8 cellular contexts compared by ENCODE assay signal in genomic region chr4:48141048-48141447, GRCh38. TPM values are rescaled to one million over a fixed set of nuclear protein-coding genes. Genes with fewer than 3 reads are reported as not detected.
A peak's percentile ranks its signal among the peaks of the same experiment; 100 is the strongest.
DNase-seq lines count a peak whose midpoint lies in the region; ATAC-seq and TF ChIP-seq lines count a peak whose summit lies in the region.

No MANE protein-coding gene starts in this region.

- no peaks in the 10 kb centered on the region for H3K9me3 Mint-ChIP-seq in activated T-helper 17 cell treated with anti-CD3 and anti-CD28 coated beads, Interleukin-2, amount 50 U/mL, for 72 hours

- in situ Hi-C loops in GM13977 (cut with MboI; ENCODE audit: low pct_unique_long_range_greater_than_20kb, low sequenced_read_pairs, unreplicated experiment): loop anchor here (10.0 to 25.0 kb wide), 2 partner anchors 134 to 396 kb away; no protein-coding TSS in a partner anchor

- H3K36me3 ChIP-seq in hepatocyte (replicated peaks; ENCODE audit: insufficient read depth, low read depth) (no peaks in the 10 kb centered on the region), thoracic aorta (peaks cover 3% of the 10 kb centered on the region)

- H3K4me1 ChIP-seq in hepatocyte (ENCODE audit: insufficient read depth) (no peaks in the 10 kb centered on the region), thoracic aorta (ENCODE audit: control insufficient read depth in 1 of 2, low read depth in 2 of 2) (no peaks in the 10 kb centered on the region)

- no peak overlapping the region for H2AFZ ChIP-seq in hepatocyte

- H3K4me1 Mint-ChIP-seq in activated T-helper 17 cell treated with anti-CD3 and anti-CD28 coated beads, Interleukin-2, amount 50 U/mL, for 72 hours: peaks cover 32% of the 10 kb centered on the region

- H3K27me3 Mint-ChIP-seq in activated T-helper 17 cell treated with anti-CD3 and anti-CD28 coated beads, Interleukin-2, amount 50 U/mL, for 72 hours: no peaks in the 10 kb centered on the region

- no peaks in the 10 kb centered on the region for H4K20me1 ChIP-seq in hepatocyte (ENCODE audit: insufficient read depth, poor library complexity, severe bottlenecking)

- TF ChIP-seq CTCF in AG10803 (conservative IDR thresholded peaks at IDR 0.05; ENCODE audit: low read length) (peak; percentile 68), GM13977 (IDR thresholded peaks at IDR 0.05; ENCODE audit: extremely low read depth, insufficient read depth, missing control alignments) (peak; percentile 40), hepatocyte (IDR thresholded peaks at IDR 0.05; ENCODE audit: poor library complexity) (peak; percentile 76), thoracic aorta (IDR thresholded peaks at IDR 0.05) (peak; percentile 52)

- DNase-seq in AG10803 (ENCODE audit: low read depth): peak; percentile 53
- peak; percentile 37 for DNase-seq in GM13977 (ENCODE audit: low spot score)
- peak; percentile 22 for DNase-seq in NCI-H1694 (lab: John Stamatoyannopoulos, UW)
- peak; percentile 56 for DNase-seq in hepatocyte (ENCODE audit: low spot score)
- DNase-seq in thoracic aorta (ENCODE audit: low spot score): no peak
- no peak for DNase-seq in NCI-H1048 (lab: John Stamatoyannopoulos, UW)
- no peak for DNase-seq in posterior vena cava (ENCODE audit: low spot score)

- intact Hi-C loops in posterior vena cava (cut with DNase I): no loop called here

- no peak overlapping the region for H3K4me2 ChIP-seq in hepatocyte

- no peak overlapping the region for H3K4me3 Mint-ChIP-seq in activated T-helper 17 cell treated with anti-CD3 and anti-CD28 coated beads, Interleukin-2, amount 50 U/mL, for 72 hours

- no peaks in the 10 kb centered on the region for H3K27me3 ChIP-seq in hepatocyte
- no peaks in the 10 kb centered on the region for H3K27me3 ChIP-seq in thoracic aorta (replicated peaks; ENCODE audit: insufficient read depth)

- H3K9me3 ChIP-seq in hepatocyte (ENCODE audit: low read depth): no peaks in the 10 kb centered on the region
- H3K9me3 ChIP-seq in thoracic aorta: no peaks in the 10 kb centered on the region

- H3K36me3 Mint-ChIP-seq in activated T-helper 17 cell treated with anti-CD3 and anti-CD28 coated beads, Interleukin-2, amount 50 U/mL, for 72 hours (ENCODE audit: low read depth): no peaks in the 10 kb centered on the region

- 50% methylated on average over 2 of the region's 2 CpGs for WGBS in hepatocyte (ENCODE audit: low lambda C conversion rate, missing lambda C conversion rate)

- no peak overlapping the region for H3K27ac Mint-ChIP-seq in activated T-helper 17 cell treated with anti-CD3 and anti-CD28 coated beads, Interleukin-2, amount 50 U/mL, for 72 hours

- no peak overlapping the region for H3K4me3 ChIP-seq in AG10803 (ENCODE audit: low read length)
- H3K4me3 ChIP-seq in hepatocyte: no peak overlapping the region
- H3K4me3 ChIP-seq in thoracic aorta: no peak overlapping the region

- no peak overlapping the region for H3K27ac ChIP-seq in hepatocyte
- no peak overlapping the region for H3K27ac ChIP-seq in thoracic aorta

- peak; percentile 53 for ATAC-seq in activated T-helper 17 cell treated with anti-CD3 and anti-CD28 coated beads, Interleukin-2, amount 50 U/mL, for 72 hours (replicated peaks)
- peak; percentile 64 for ATAC-seq in thoracic aorta (ENCODE audit: insufficient number of reproducible peaks, low FRiP score, low read depth)

- no peaks in the 10 kb centered on the region for H3K9me2 ChIP-seq in hepatocyte (replicated peaks; ENCODE audit: insufficient read depth)

- no peaks in the 10 kb centered on the region for H3K79me2 ChIP-seq in hepatocyte

RNA-seq across cellular contexts. Expression of gene TXK, which starts 7.0 kb away (rescaled TPM):
- total RNA-seq in activated T-helper 17 cell treated with anti-CD3 and anti-CD28 coated beads, Interleukin-2, amount 50 U/mL, for 72 hours: 10 to 100 TPM; 26.8 to 28.8 TPM
- 0.40 and 1.5 TPM in 2 replicates for total RNA-seq in hepatocyte
- 0.18 and 0.76 TPM in 2 replicates for polyA plus RNA-seq in hepatocyte
- 1 to 10 TPM; 2.7 to 2.8 TPM for total RNA-seq in thoracic aorta
- total RNA-seq in posterior vena cava: 1 to 10 TPM; 2.6 TPM

Comparison
In these comparisons a context has a peak if more than half of its experiments do, and no peak if none do; other contexts are left out.
1. DNase-seq: peak in AG10803 (single experiment), GM13977 (single experiment), NCI-H1694 (single experiment) and hepatocyte (single experiment); none in thoracic aorta (single experiment), NCI-H1048 (single experiment) and posterior vena cava (single experiment).
2. RNA of gene TXK, which starts 7.0 kb away (total RNA-seq): 26.8 to 28.8 TPM in activated T-helper 17 cell treated with anti-CD3 and anti-CD28 coated beads, Interleukin-2, amount 50 U/mL, for 72 hours; 2.7 to 2.8 TPM in thoracic aorta, 2.6 TPM in posterior vena cava and 0.40 to 1.5 TPM in hepatocyte; every median in the first group is over 4 times any median in the second.
3. Peak in every context shown above with its lines, with median percentiles within 50 percentile points of each other: CTCF ChIP-seq.